Comparison of ENCODE assay signal across 18 cellular contexts in genomic region chr2:102591646-102592045, GRCh38. TPM values are rescaled to one million over a fixed set of nuclear protein-coding genes. Genes with fewer than 3 reads are reported as not detected.
"Had no signal": no experiment of that assay in that cellular context is flagged by ENCODE, and none has a peak within 500 bp of the region (broad histone marks: within the 10 kb centered on the region; RNA-seq: fewer than 3 reads in every experiment).

No MANE protein-coding gene starts in this region.

- DNase-seq: activated CD4-positive, alpha-beta T cell treated with anti-CD3 and anti-CD28 coated beads for 36 hours; activated CD8-positive, alpha-beta memory T cell treated with anti-CD3 and anti-CD28 coated beads, Interleukin-2, amount 50 U/mL, for 48 hours; activated CD8-positive, alpha-beta T cell treated with anti-CD3 and anti-CD28 coated beads for 36 hours; activated naive CD4-positive, alpha-beta T cell treated with anti-CD3 and anti-CD28 coated beads for 36 hours; heart right ventricle; islet precursor cell; left ventricle myocardium superior; mesendoderm; stimulated activated CD4-positive, alpha-beta T cell treated with anti-CD3 and anti-CD28 coated beads, Interleukin-4, amount 100 ng/mL, for 4 hours; stimulated activated naive CD8-positive, alpha-beta T cell treated with anti-CD3 and anti-CD28 coated beads, Interleukin-15, amount 100 ng/mL, for 72 hours; T1000; uterus; WERI-Rb-1 had no signal

- H3K27ac ChIP-seq: heart right ventricle, parathyroid adenoma, thoracic aorta, uterus, WERI-Rb-1 had no signal

- H3K9ac ChIP-seq: parathyroid adenoma had no signal

- H3K27me3 ChIP-seq: uterus had no signal

- H3K79me2 ChIP-seq: parathyroid adenoma had no signal

- H2AFZ ChIP-seq: parathyroid adenoma had no signal

- H3K4me3 Mint-ChIP-seq: activated CD4-positive, alpha-beta T cell treated with anti-CD3 and anti-CD28 coated beads for 36 hours; activated CD8-positive, alpha-beta T cell treated with anti-CD3 and anti-CD28 coated beads for 36 hours; activated naive CD4-positive, alpha-beta T cell treated with anti-CD3 and anti-CD28 coated beads for 36 hours; neural crest cell; stimulated activated naive CD8-positive, alpha-beta T cell treated with anti-CD3 and anti-CD28 coated beads, Interleukin-15, amount 100 ng/mL, for 72 hours had no signal

- H3K4me1 Mint-ChIP-seq: activated CD4-positive, alpha-beta T cell treated with anti-CD3 and anti-CD28 coated beads for 36 hours; neural crest cell; stimulated activated naive CD8-positive, alpha-beta T cell treated with anti-CD3 and anti-CD28 coated beads, Interleukin-15, amount 100 ng/mL, for 72 hours had no signal

- H3K36me3 ChIP-seq: heart right ventricle, thoracic aorta, uterus, WERI-Rb-1 had no signal

- H3K4me1 ChIP-seq: heart right ventricle, parathyroid adenoma, uterus had no signal

- H3K27ac Mint-ChIP-seq: activated CD4-positive, alpha-beta T cell treated with anti-CD3 and anti-CD28 coated beads for 36 hours; activated CD8-positive, alpha-beta T cell treated with anti-CD3 and anti-CD28 coated beads for 36 hours; activated naive CD4-positive, alpha-beta T cell treated with anti-CD3 and anti-CD28 coated beads for 36 hours; stimulated activated naive CD8-positive, alpha-beta T cell treated with anti-CD3 and anti-CD28 coated beads, Interleukin-15, amount 100 ng/mL, for 72 hours had no signal

- H3K9me3 ChIP-seq: heart right ventricle, thoracic aorta, uterus had no signal

- H3K4me3 ChIP-seq: heart right ventricle, thoracic aorta, uterus had no signal

- FAIRE-seq: colon, endothelial cell of umbilical vein had no signal

- H3K9me3 Mint-ChIP-seq: activated CD8-positive, alpha-beta T cell treated with anti-CD3 and anti-CD28 coated beads for 36 hours; activated naive CD4-positive, alpha-beta T cell treated with anti-CD3 and anti-CD28 coated beads for 36 hours; neural crest cell; stimulated activated naive CD8-positive, alpha-beta T cell treated with anti-CD3 and anti-CD28 coated beads, Interleukin-15, amount 100 ng/mL, for 72 hours had no signal

RNA-seq across cellular contexts. Expression of gene SLC9A2, which starts 27.7 kb away (rescaled TPM):
- total RNA-seq: endothelial cell of umbilical vein had no signal
